ENCODE assay signal across 15 cellular contexts in genomic region chr12:131603106-131604033, GRCh38.
DNase-seq lines count a peak whose midpoint lies in the region; ATAC-seq lines count a peak whose summit lies in the region.
"Had no signal": no experiment of that assay in that cellular context is flagged by ENCODE, and none has a peak within 500 bp of the region (broad histone marks: within the 10 kb centered on the region; RNA-seq: fewer than 3 reads in every experiment).

No MANE protein-coding gene starts in this region.

- peaks cover 65% of the 10 kb centered on the region for H3K4me1 Mint-ChIP-seq in activated CD4-positive, alpha-beta T cell treated with anti-CD3 and anti-CD28 coated beads, Interleukin-2, amount 10 ng/mL, durations not matched to agents 7 days and 5 days
- H3K4me1 Mint-ChIP-seq in activated T-cell treated with anti-CD3 and anti-CD28 coated beads, Interleukin-2, amount 50 U/mL, for 72 hours (ENCODE audit: low read depth) = peaks cover 59% of the 10 kb centered on the region
- H3K4me1 Mint-ChIP-seq in natural killer cell treated with Interleukin-12 subunit alpha and Interleukin-12 subunit beta and Interleukin-15 and Interleukin-18, amount 100 ng/mL, for 72 hours (ENCODE audit: low read depth in 2 of 2) = peaks cover 62 to 63% of the 10 kb centered on the region in 2 donors
- peaks cover 9% of the 10 kb centered on the region for H3K4me1 Mint-ChIP-seq in stimulated activated memory B cell treated with anti-CD40 and anti-IgM and Interleukin-4, amounts not matched to agents 10 μg/mL and 1 μg/mL and 100 μg/mL, for 72 hours

- POLR2A ChIA-PET in activated CD4-positive, alpha-beta T cell treated with anti-CD3 and anti-CD28 coated beads, Interleukin-2, amount 10 ng/mL, durations not matched to agents 7 days and 5 days (lab: Charles Lee) = no interaction called here

- peaks cover 10% of the 10 kb centered on the region for H3K9me3 Mint-ChIP-seq in activated CD4-positive, alpha-beta T cell treated with anti-CD3 and anti-CD28 coated beads, Interleukin-2, amount 10 ng/mL, durations not matched to agents 7 days and 5 days
- H3K9me3 Mint-ChIP-seq in activated T-cell treated with anti-CD3 and anti-CD28 coated beads, Interleukin-2, amount 50 U/mL, for 72 hours = peaks cover 0 to 2% of the 10 kb centered on the region in 2 donors
- H3K9me3 Mint-ChIP-seq in natural killer cell treated with Interleukin-12 subunit alpha and Interleukin-12 subunit beta and Interleukin-15 and Interleukin-18, amount 100 ng/mL, for 72 hours = no peaks in the 10 kb centered on the region
- no peaks in the 10 kb centered on the region for H3K9me3 Mint-ChIP-seq in stimulated activated memory B cell treated with anti-CD40 and anti-IgM and Interleukin-4, amounts not matched to agents 10 μg/mL and 1 μg/mL and 100 μg/mL, for 72 hours

- DNase-seq in activated CD4-positive, alpha-beta T cell treated with anti-CD3 and anti-CD28 coated beads, Interleukin-2, amount 10 ng/mL, durations not matched to agents 7 days and 5 days = no peak
- DNase-seq in activated CD4-positive, alpha-beta T cell treated with anti-CD3 and anti-CD28 coated beads for 4 hours = no peak
- DNase-seq in Kasumi-1 (lab: John Stamatoyannopoulos, UW) (peak; percentile 59 to 85), foreskin melanocyte (no peak), NCI-H1092 (lab: John Stamatoyannopoulos, UW) (no peak)
- no peak for DNase-seq in activated T-cell treated with anti-CD3 and anti-CD28 coated beads, Interleukin-2, amount 50 U/mL, for 72 hours
- no peak for DNase-seq in natural killer cell treated with Interleukin-12 subunit alpha and Interleukin-12 subunit beta and Interleukin-15 and Interleukin-18, amount 100 ng/mL, for 72 hours (ENCODE audit: low spot score)
- DNase-seq: activated effector memory CD4-positive, alpha-beta T cell treated with anti-CD3 and anti-CD28 coated beads, Interleukin-2, amount 50 U/mL, for 16 hours; cerebellar nuclear complex; heart left ventricle; kidney glomerular epithelial cell; NCI-H1436; NCI-H524 treated with DMSO at 0.1 percent for 48 hours; upper lobe of left lung had no signal

- H3K27me3 Mint-ChIP-seq in activated CD4-positive, alpha-beta T cell treated with anti-CD3 and anti-CD28 coated beads, Interleukin-2, amount 10 ng/mL, durations not matched to agents 7 days and 5 days = peaks cover 2% of the 10 kb centered on the region
- H3K27me3 Mint-ChIP-seq in activated T-cell treated with anti-CD3 and anti-CD28 coated beads, Interleukin-2, amount 50 U/mL, for 72 hours (ENCODE audit: low read depth) = no peaks in the 10 kb centered on the region
- no peaks in the 10 kb centered on the region for H3K27me3 Mint-ChIP-seq in natural killer cell treated with Interleukin-12 subunit alpha and Interleukin-12 subunit beta and Interleukin-15 and Interleukin-18, amount 100 ng/mL, for 72 hours
- peaks cover 80% of the 10 kb centered on the region for H3K27me3 Mint-ChIP-seq in stimulated activated memory B cell treated with anti-CD40 and anti-IgM and Interleukin-4, amounts not matched to agents 10 μg/mL and 1 μg/mL and 100 μg/mL, for 72 hours

- no peak for ATAC-seq in activated T-cell treated with anti-CD3 and anti-CD28 coated beads, Interleukin-2, amount 50 U/mL, for 72 hours (replicated peaks in 1 of 2)
- no peak for ATAC-seq in natural killer cell treated with Interleukin-12 subunit alpha and Interleukin-12 subunit beta and Interleukin-15 and Interleukin-18, amount 100 ng/mL, for 72 hours
- ATAC-seq in stimulated activated memory B cell treated with anti-CD40 and anti-IgM and Interleukin-4, amounts not matched to agents 10 μg/mL and 1 μg/mL and 100 μg/mL, for 72 hours = no peak
- ATAC-seq: heart left ventricle had no signal

- H3K27ac Mint-ChIP-seq in activated CD4-positive, alpha-beta T cell treated with anti-CD3 and anti-CD28 coated beads, Interleukin-2, amount 10 ng/mL, durations not matched to agents 7 days and 5 days = peak overlapping the region; percentile 97
- peak overlapping the region; percentile 27 for H3K27ac Mint-ChIP-seq in activated T-cell treated with anti-CD3 and anti-CD28 coated beads, Interleukin-2, amount 50 U/mL, for 72 hours
- H3K27ac Mint-ChIP-seq in natural killer cell treated with Interleukin-12 subunit alpha and Interleukin-12 subunit beta and Interleukin-15 and Interleukin-18, amount 100 ng/mL, for 72 hours = peak overlapping the region; percentile 23 to 57
- H3K27ac Mint-ChIP-seq in stimulated activated memory B cell treated with anti-CD40 and anti-IgM and Interleukin-4, amounts not matched to agents 10 μg/mL and 1 μg/mL and 100 μg/mL, for 72 hours = no peak overlapping the region

- peak overlapping the region; percentile 22 for H3K4me3 Mint-ChIP-seq in activated CD4-positive, alpha-beta T cell treated with anti-CD3 and anti-CD28 coated beads, Interleukin-2, amount 10 ng/mL, durations not matched to agents 7 days and 5 days
- peak overlapping the region; percentile 71 to 78 for H3K4me3 Mint-ChIP-seq in activated T-cell treated with anti-CD3 and anti-CD28 coated beads, Interleukin-2, amount 50 U/mL, for 72 hours
- H3K4me3 Mint-ChIP-seq in natural killer cell treated with Interleukin-12 subunit alpha and Interleukin-12 subunit beta and Interleukin-15 and Interleukin-18, amount 100 ng/mL, for 72 hours = peak overlapping the region; percentile 81
- H3K4me3 Mint-ChIP-seq in stimulated activated memory B cell treated with anti-CD40 and anti-IgM and Interleukin-4, amounts not matched to agents 10 μg/mL and 1 μg/mL and 100 μg/mL, for 72 hours = no peak overlapping the region

- CTCF ChIA-PET in activated CD4-positive, alpha-beta T cell treated with anti-CD3 and anti-CD28 coated beads, Interleukin-2, amount 10 ng/mL, durations not matched to agents 7 days and 5 days (lab: Charles Lee) = interaction anchor here (1.7 to 1.8 kb wide), 2 partner anchors 11 to 12 kb away, joined by 5 to 7 read pairs; no protein-coding TSS in a partner anchor

- H3K36me3 Mint-ChIP-seq in activated CD4-positive, alpha-beta T cell treated with anti-CD3 and anti-CD28 coated beads, Interleukin-2, amount 10 ng/mL, durations not matched to agents 7 days and 5 days (ENCODE audit: low read depth) = peaks cover 21% of the 10 kb centered on the region
- H3K36me3 Mint-ChIP-seq in activated T-cell treated with anti-CD3 and anti-CD28 coated beads, Interleukin-2, amount 50 U/mL, for 72 hours (ENCODE audit: insufficient read depth in 2 of 2) = no peaks in the 10 kb centered on the region
- no peaks in the 10 kb centered on the region for H3K36me3 Mint-ChIP-seq in natural killer cell treated with Interleukin-12 subunit alpha and Interleukin-12 subunit beta and Interleukin-15 and Interleukin-18, amount 100 ng/mL, for 72 hours
- H3K36me3 Mint-ChIP-seq in stimulated activated memory B cell treated with anti-CD40 and anti-IgM and Interleukin-4, amounts not matched to agents 10 μg/mL and 1 μg/mL and 100 μg/mL, for 72 hours = no peaks in the 10 kb centered on the region

Comparison
In these comparisons a context has a peak if more than half of its experiments do, and no peak if none do; other contexts are left out.
1. DNase-seq: peak in Kasumi-1 (2 of 2); none in activated CD4-positive, alpha-beta T cell treated with anti-CD3 and anti-CD28 coated beads, Interleukin-2, amount 10 ng/mL, durations not matched to agents 7 days and 5 days (single experiment), activated CD4-positive, alpha-beta T cell treated with anti-CD3 and anti-CD28 coated beads for 4 hours (0 of 2), activated T-cell treated with anti-CD3 and anti-CD28 coated beads, Interleukin-2, amount 50 U/mL, for 72 hours (0 of 2), natural killer cell treated with Interleukin-12 subunit alpha and Interleukin-12 subunit beta and Interleukin-15 and Interleukin-18, amount 100 ng/mL, for 72 hours (single experiment), foreskin melanocyte (single experiment) and NCI-H1092 (single experiment).